Comparison of ENCODE assay signal across 1 cellular context in genomic region chr5:68932830-68933434, GRCh38.
TF ChIP-seq lines count a peak whose summit lies in the region.

No MANE protein-coding gene starts in this region.

TF ChIP-seq in HEK293, 187 proteins besides CTCF, POLR2A, EP300 and RAD21 (continued from another document):
- peak; percentile 94; the same call in 1 of the 2 replicates for TF ChIP-seq ZNF280D (tag by site-specific recombination; IDR thresholded peaks at IDR 0.05)
- peak; percentile 52; the same call in 1 of the 2 replicates for TF ChIP-seq ZNF561 (tag by site-specific recombination; IDR thresholded peaks at IDR 0.05; ENCODE audit: borderline replicate concordance)
- TF ChIP-seq ZSCAN30 (tag by site-specific recombination; IDR thresholded peaks at IDR 0.05) = 0 out of 2 replicates have a peak, but pooled peaks have one; percentile 24
- TF ChIP-seq ZBTB49 (tag by site-specific recombination; IDR thresholded peaks at IDR 0.05; ENCODE audit: low read depth) = no peak
- TF ChIP-seq ZNF37A (tag by site-specific recombination; IDR thresholded peaks at IDR 0.05) = 0 out of 2 replicates have a peak, but pooled peaks have one; percentile 40
- no peak for TF ChIP-seq ZNF830 (tag by site-specific recombination; IDR thresholded peaks at IDR 0.05; ENCODE audit: low read depth)
- peak; percentile 86; the same call in 1 of the 2 replicates for TF ChIP-seq RBAK (tag by site-specific recombination; IDR thresholded peaks at IDR 0.05)
- TF ChIP-seq ZNF707 (tag by site-specific recombination; IDR thresholded peaks at IDR 0.05) = no peak
- TF ChIP-seq ZNF169 (tag by site-specific recombination; IDR thresholded peaks at IDR 0.05) = peak; percentile 93
- TF ChIP-seq ZNF302 (tag by site-specific recombination; IDR thresholded peaks at IDR 0.05; ENCODE audit: low read depth) = no peak
- TF ChIP-seq KLF7 (tag by site-specific recombination; IDR thresholded peaks at IDR 0.05; ENCODE audit: borderline replicate concordance) = no peak
- TF ChIP-seq ZNF350 (tag by site-specific recombination; IDR thresholded peaks at IDR 0.05) = peak; percentile 67; the same call in 1 of the 2 replicates
